In genomic region chr12:4830568-4830967, GRCh38 we compare ENCODE assay signal across 21 cellular contexts.
DNase-seq lines count a peak whose midpoint lies in the region; ATAC-seq and TF ChIP-seq lines count a peak whose summit lies in the region.
"Had no signal": no experiment of that assay in that cellular context is flagged by ENCODE, and none has a peak within 500 bp of the region (broad histone marks: within the 10 kb centered on the region; RNA-seq: fewer than 3 reads in every experiment).

No MANE protein-coding gene starts in this region.

- no peak overlapping the region for H3K27ac Mint-ChIP-seq in activated naive CD4-positive, alpha-beta T cell treated with anti-CD3 and anti-CD28 coated beads for 36 hours
- H3K27ac Mint-ChIP-seq in activated naive CD4-positive, alpha-beta T cell treated with anti-CD3 and anti-CD28 coated beads, Interleukin-2, amount 50 U/mL, for 72 hours = peak overlapping the region in 1 of 2 donors; percentile 83
- peak overlapping the region; percentile 99 for H3K27ac Mint-ChIP-seq in activated T-helper 2 cell treated with anti-CD3 and anti-CD28 coated beads, Interferon-gamma antibody, Interleukin-2, Interleukin-4, amounts not matched to agents 10 μg/mL and 5 μg/mL and 100 μg/mL, durations not matched to agents 14 hours and 24 hours and 36 hours
- H3K27ac Mint-ChIP-seq in stimulated activated naive B cell treated with anti-CD40 and anti-IgM and Interleukin-4, amounts not matched to agents 10 μg/mL and 1 μg/mL and 100 μg/mL, for 72 hours = peak overlapping the region; percentile 94

- no peak for DNase-seq in activated naive CD4-positive, alpha-beta T cell treated with anti-CD3 and anti-CD28 coated beads for 36 hours
- no peak for DNase-seq in activated naive CD4-positive, alpha-beta T cell treated with anti-CD3 and anti-CD28 coated beads, Interleukin-2, amount 50 U/mL, for 72 hours (ENCODE audit: low spot score in 2 of 2)
- DNase-seq in Karpas-422 (no peak), omental fat pad (ENCODE audit: low spot score) (no peak)
- no peak for DNase-seq in activated T-helper 2 cell treated with anti-CD3 and anti-CD28 coated beads, Interferon-gamma antibody, Interleukin-2, Interleukin-4, amounts not matched to agents 10 μg/mL and 5 μg/mL and 100 μg/mL, durations not matched to agents 14 hours and 24 hours and 36 hours (ENCODE audit: low spot score)
- DNase-seq in stimulated activated naive B cell treated with anti-CD40 and anti-IgM and Interleukin-4, amounts not matched to agents 10 μg/mL and 1 μg/mL and 100 μg/mL, for 72 hours = no peak
- no peak for DNase-seq in stimulated activated CD4-positive, alpha-beta T cell treated with anti-CD3 and anti-CD28 coated beads, Interleukin-2, amount 100 ng/mL, for 24 hours
- no peak for DNase-seq in stimulated activated CD4-positive, alpha-beta T cell treated with anti-CD3 and anti-CD28 coated beads, Interleukin-4, amount 100 ng/mL, for 1 hour
- DNase-seq: Caco-2, dermis blood vessel endothelial cell, erythroblast, GF-D8, GOT3, Kasumi-1, occipital lobe, SK-N-SH, substantia nigra had no signal

- no peaks in the 10 kb centered on the region for H3K36me3 Mint-ChIP-seq in activated naive CD4-positive, alpha-beta T cell treated with anti-CD3 and anti-CD28 coated beads for 36 hours (ENCODE audit: low read depth)
- H3K36me3 Mint-ChIP-seq in activated naive CD4-positive, alpha-beta T cell treated with anti-CD3 and anti-CD28 coated beads, Interleukin-2, amount 50 U/mL, for 72 hours = peaks cover 4 to 17% of the 10 kb centered on the region in 2 donors
- H3K36me3 Mint-ChIP-seq in activated T-helper 2 cell treated with anti-CD3 and anti-CD28 coated beads, Interferon-gamma antibody, Interleukin-2, Interleukin-4, amounts not matched to agents 10 μg/mL and 5 μg/mL and 100 μg/mL, durations not matched to agents 14 hours and 24 hours and 36 hours (ENCODE audit: low read depth) = peaks cover 32% of the 10 kb centered on the region
- peaks cover 5 to 7% of the 10 kb centered on the region in 2 donors for H3K36me3 Mint-ChIP-seq in stimulated activated naive B cell treated with anti-CD40 and anti-IgM and Interleukin-4, amounts not matched to agents 10 μg/mL and 1 μg/mL and 100 μg/mL, for 72 hours

- no peaks in the 10 kb centered on the region for H3K27me3 Mint-ChIP-seq in activated naive CD4-positive, alpha-beta T cell treated with anti-CD3 and anti-CD28 coated beads for 36 hours (ENCODE audit: low read depth)
- peaks cover 3% of the 10 kb centered on the region for H3K27me3 Mint-ChIP-seq in activated T-helper 2 cell treated with anti-CD3 and anti-CD28 coated beads, Interferon-gamma antibody, Interleukin-2, Interleukin-4, amounts not matched to agents 10 μg/mL and 5 μg/mL and 100 μg/mL, durations not matched to agents 14 hours and 24 hours and 36 hours (ENCODE audit: low read depth)
- H3K27me3 Mint-ChIP-seq in stimulated activated naive B cell treated with anti-CD40 and anti-IgM and Interleukin-4, amounts not matched to agents 10 μg/mL and 1 μg/mL and 100 μg/mL, for 72 hours = no peaks in the 10 kb centered on the region

- H2AFZ ChIP-seq in Karpas-422 (ENCODE audit: low read length) = no peak overlapping the region

- no peak for ATAC-seq in activated naive CD4-positive, alpha-beta T cell treated with anti-CD3 and anti-CD28 coated beads, Interleukin-2, amount 50 U/mL, for 72 hours
- ATAC-seq in stimulated activated naive B cell treated with anti-CD40 and anti-IgM and Interleukin-4, amounts not matched to agents 10 μg/mL and 1 μg/mL and 100 μg/mL, for 72 hours (replicated peaks) = no peak
- no peak for ATAC-seq in omental fat pad (ENCODE audit: low FRiP score)
- ATAC-seq: left lobe of liver had no signal

- H3K27ac ChIP-seq in Karpas-422 (ENCODE audit: low read length) = peak overlapping the region; percentile 88
- H3K27ac ChIP-seq: breast epithelium, right atrium auricular region, vagina had no signal

- no peaks in the 10 kb centered on the region for H4K20me1 ChIP-seq in Karpas-422 (ENCODE audit: insufficient read depth, low read depth, low read length)

- H3K9me2 ChIP-seq in Karpas-422 (replicated peaks; ENCODE audit: insufficient read depth, low read length) = no peaks in the 10 kb centered on the region
- H3K9me2 ChIP-seq: SK-N-SH had no signal

- no peaks in the 10 kb centered on the region for H3K27me3 ChIP-seq in Karpas-422 (ENCODE audit: low read length)
- H3K27me3 ChIP-seq: right atrium auricular region, vagina had no signal

- no peaks in the 10 kb centered on the region for H3K79me2 ChIP-seq in Karpas-422 (ENCODE audit: low read length)

- peaks cover 40% of the 10 kb centered on the region for H3K4me1 ChIP-seq in Karpas-422 (ENCODE audit: low read length)
- H3K4me1 ChIP-seq: breast epithelium, Caco-2, right atrium auricular region, vagina had no signal

- peak overlapping the region; percentile 64 for H3K4me3 Mint-ChIP-seq in activated naive CD4-positive, alpha-beta T cell treated with anti-CD3 and anti-CD28 coated beads for 36 hours
- H3K4me3 Mint-ChIP-seq in activated T-helper 2 cell treated with anti-CD3 and anti-CD28 coated beads, Interferon-gamma antibody, Interleukin-2, Interleukin-4, amounts not matched to agents 10 μg/mL and 5 μg/mL and 100 μg/mL, durations not matched to agents 14 hours and 24 hours and 36 hours (ENCODE audit: low read depth) = peak overlapping the region; percentile 92
- peak overlapping the region; percentile 77 to 83 for H3K4me3 Mint-ChIP-seq in stimulated activated naive B cell treated with anti-CD40 and anti-IgM and Interleukin-4, amounts not matched to agents 10 μg/mL and 1 μg/mL and 100 μg/mL, for 72 hours

- no peak overlapping the region; the same call in 1 of the 2 replicates for H3K9ac ChIP-seq in Karpas-422 (ENCODE audit: low read length)
- H3K9ac ChIP-seq: SK-N-SH had no signal

- intact Hi-C loops in activated naive CD4-positive, alpha-beta T cell treated with anti-CD3 and anti-CD28 coated beads for 36 hours (cut with micrococcal nuclease) = no loop called here
- intact Hi-C loops in activated T-helper 2 cell treated with anti-CD3 and anti-CD28 coated beads, Interferon-gamma antibody, Interleukin-2, Interleukin-4, amounts not matched to agents 10 μg/mL and 5 μg/mL and 100 μg/mL, durations not matched to agents 14 hours and 24 hours and 36 hours (cut with micrococcal nuclease) = no loop called here

- no peaks in the 10 kb centered on the region for H3K36me3 ChIP-seq in Karpas-422 (ENCODE audit: insufficient read depth, low read length)
- H3K36me3 ChIP-seq: breast epithelium, right atrium auricular region, vagina had no signal

- peaks cover 8% of the 10 kb centered on the region for H3K9me3 Mint-ChIP-seq in activated naive CD4-positive, alpha-beta T cell treated with anti-CD3 and anti-CD28 coated beads for 36 hours
- H3K9me3 Mint-ChIP-seq in activated naive CD4-positive, alpha-beta T cell treated with anti-CD3 and anti-CD28 coated beads, Interleukin-2, amount 50 U/mL, for 72 hours = peaks cover 0 to 9% of the 10 kb centered on the region in 2 donors
- H3K9me3 Mint-ChIP-seq in activated T-helper 2 cell treated with anti-CD3 and anti-CD28 coated beads, Interferon-gamma antibody, Interleukin-2, Interleukin-4, amounts not matched to agents 10 μg/mL and 5 μg/mL and 100 μg/mL, durations not matched to agents 14 hours and 24 hours and 36 hours = peaks cover 15% of the 10 kb centered on the region
- peaks cover 4% of the 10 kb centered on the region in 2 donors for H3K9me3 Mint-ChIP-seq in stimulated activated naive B cell treated with anti-CD40 and anti-IgM and Interleukin-4, amounts not matched to agents 10 μg/mL and 1 μg/mL and 100 μg/mL, for 72 hours

- no peak for TF ChIP-seq CTCF in omental fat pad (IDR thresholded peaks at IDR 0.05)

- H3K4me3 ChIP-seq in Karpas-422 (ENCODE audit: low read length) = peak overlapping the region; percentile 62; the same call in 1 of the 2 replicates
- H3K4me3 ChIP-seq: breast epithelium, right atrium auricular region, vagina had no signal

- peak overlapping the region; percentile 86 for H3K4me2 ChIP-seq in Karpas-422 (ENCODE audit: low read depth, low read length, poor library complexity, severe bottlenecking)
- H3K4me2 ChIP-seq: SK-N-SH had no signal

- CTCF ChIA-PET in activated naive CD4-positive, alpha-beta T cell treated with anti-CD3 and anti-CD28 coated beads for 36 hours (lab: Charles Lee) = interaction anchor here (1.6 kb wide), 1 partner anchor 19 kb away, joined by 5 read pairs; no protein-coding TSS in a partner anchor

- peaks cover 50% of the 10 kb centered on the region for H3K4me1 Mint-ChIP-seq in activated naive CD4-positive, alpha-beta T cell treated with anti-CD3 and anti-CD28 coated beads for 36 hours (ENCODE audit: low read depth)
- peaks cover 64% of the 10 kb centered on the region for H3K4me1 Mint-ChIP-seq in activated T-helper 2 cell treated with anti-CD3 and anti-CD28 coated beads, Interferon-gamma antibody, Interleukin-2, Interleukin-4, amounts not matched to agents 10 μg/mL and 5 μg/mL and 100 μg/mL, durations not matched to agents 14 hours and 24 hours and 36 hours (ENCODE audit: low read depth)
- H3K4me1 Mint-ChIP-seq in stimulated activated naive B cell treated with anti-CD40 and anti-IgM and Interleukin-4, amounts not matched to agents 10 μg/mL and 1 μg/mL and 100 μg/mL, for 72 hours = peaks cover 58 to 76% of the 10 kb centered on the region in 2 donors

- peaks cover 7% of the 10 kb centered on the region; the same call in 1 of the 2 replicates for H3K9me3 ChIP-seq in Karpas-422 (ENCODE audit: low read length)
- H3K9me3 ChIP-seq: right atrium auricular region, SK-N-SH, vagina had no signal
